15 cellular contexts compared by ENCODE assay signal in the genomic region with DNA sequence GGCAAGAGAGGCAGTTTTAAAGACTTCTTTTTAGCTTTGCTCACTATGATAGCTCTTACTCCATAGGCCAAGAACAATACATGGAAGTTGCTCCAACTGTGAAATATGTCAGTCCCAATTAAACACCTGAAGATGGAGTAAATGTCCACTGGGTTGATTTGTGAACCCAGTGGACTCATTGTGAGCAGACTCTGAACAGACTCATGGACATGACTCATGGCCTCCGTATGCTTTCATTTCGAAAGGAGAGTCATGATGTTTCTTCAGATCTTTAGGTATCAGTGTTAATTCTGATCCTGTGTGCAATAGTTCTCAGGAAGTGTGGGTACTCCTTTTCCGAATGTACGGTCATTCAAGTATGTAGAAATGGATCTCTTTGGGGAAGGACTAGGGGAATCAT. TPM values are rescaled to one million over a fixed set of nuclear protein-coding genes. Genes with fewer than 3 reads are reported as not detected.
A peak's percentile ranks its signal among the peaks of the same experiment; 100 is the strongest.
DNase-seq lines count a peak whose midpoint lies in the region; TF ChIP-seq lines count a peak whose summit lies in the region.
"Had no signal": no experiment of that assay in that cellular context is flagged by ENCODE, and none has a peak within 500 bp of the region (broad histone marks: within the 10 kb centered on the region; RNA-seq: fewer than 3 reads in every experiment).

No MANE protein-coding gene starts in this region.

- H3K4me3 ChIP-seq in SJSA1: no peak overlapping the region
- no peak overlapping the region for H3K4me3 ChIP-seq in fibroblast of mammary gland (ENCODE audit: control insufficient read depth, low read depth, low read length)
- H3K4me3 ChIP-seq: esophagus squamous epithelium, psoas muscle, stomach had no signal

- H3K27me3 ChIP-seq in SJSA1 (replicated peaks): no peaks in the 10 kb centered on the region
- H3K27me3 ChIP-seq: esophagus squamous epithelium, stomach had no signal

- no peaks in the 10 kb centered on the region for H3K9me3 ChIP-seq in SJSA1 (replicated peaks)
- H3K9me3 ChIP-seq: esophagus squamous epithelium, psoas muscle, stomach had no signal

- H3K27ac ChIP-seq in SJSA1: peak overlapping the region; percentile 2; the same call in 1 of the 2 replicates
- H3K27ac ChIP-seq: C4-2B, esophagus squamous epithelium, psoas muscle, stomach had no signal

- no peaks in the 10 kb centered on the region for H3K36me3 ChIP-seq in SJSA1
- H3K36me3 ChIP-seq: esophagus squamous epithelium, stomach had no signal

- DNase-seq in A172 (ENCODE audit: low spot score): peak; percentile 70
- peak; percentile 95 for DNase-seq in ELR (ENCODE audit: low read depth)
- DNase-seq in SJSA1 (ENCODE audit: low read depth in 1 of 2, low spot score in 2 of 2): no peak
- DNase-seq in fibroblast of mammary gland (ENCODE audit: low read depth): peak; percentile 93
- DNase-seq in NCI-H1694 treated with DMSO at 0.1 percent for 48 hours (lab: John Stamatoyannopoulos, UW): no peak
- no peak for DNase-seq in amygdala (lab: John Stamatoyannopoulos, UW)
- no peak for DNase-seq in SW 1271 (lab: John Stamatoyannopoulos, UW)
- DNase-seq in NCI-H2081 treated with DMSO at 0.1 percent for 48 hours (lab: John Stamatoyannopoulos, UW): no peak
- DNase-seq: activated effector memory CD4-positive, alpha-beta T cell treated with anti-CD3 and anti-CD28 coated beads, Interleukin-2, amount 50 U/mL, for 16 hours; cerebellar nuclear complex; esophagus squamous epithelium; NCI-H2107; psoas muscle; stomach had no signal

- peaks cover 19% of the 10 kb centered on the region for H3K4me1 ChIP-seq in SJSA1 (replicated peaks)
- H3K4me1 ChIP-seq: psoas muscle had no signal

- no peak for TF ChIP-seq CTCF in fibroblast of mammary gland (conservative IDR thresholded peaks at IDR 0.05; ENCODE audit: control insufficient read depth, insufficient read depth, low read depth, low read length)

RNA-seq across cellular contexts. Expression of a gene that starts 5.4 kb away (rescaled TPM):
- total RNA-seq in A172 (2014; rRNA removed; shearing (Covaris generic)): 24.3 and 28.0 TPM in 2 replicates
- 15.8 and 21.9 TPM in 2 replicates for total RNA-seq in SJSA1 (2014; rRNA removed; shearing (Covaris generic))

Comparison
In these comparisons a context has a peak if more than half of its experiments do, and no peak if none do; other contexts are left out.
1. DNase-seq: peak in A172 (single experiment), ELR (single experiment) and fibroblast of mammary gland (single experiment); none in SJSA1 (0 of 2), NCI-H1694 treated with DMSO at 0.1 percent for 48 hours (single experiment), amygdala (0 of 56), SW 1271 (0 of 2) and NCI-H2081 treated with DMSO at 0.1 percent for 48 hours (single experiment).